Comparison of ENCODE assay signal across 8 cellular contexts in genomic region chr6:116010400-116011095, GRCh38. TPM values are rescaled to one million over a fixed set of nuclear protein-coding genes. Genes with fewer than 3 reads are reported as not detected.
DNase-seq lines count a peak whose midpoint lies in the region; ATAC-seq and TF ChIP-seq lines count a peak whose summit lies in the region.

No MANE protein-coding gene starts in this region.

- POLR2A ChIA-PET in BJ (lab: Charles Lee) = no interaction called here

- no peak overlapping the region for H3K4me2 ChIP-seq in fibroblast of lung (ENCODE audit: extremely low read depth, insufficient read depth, low read length)

- H3K27me3 Mint-ChIP-seq in nephron progenitor cell (ENCODE audit: low read depth, poor library complexity) = no peaks in the 10 kb centered on the region

- TF ChIP-seq CTCF in BJ (IDR thresholded peaks at IDR 0.05; ENCODE audit: insufficient read depth, low read depth, low read length) (peak; percentile 86), fibroblast of lung (conservative IDR thresholded peaks at IDR 0.05 in 1 of 2, IDR thresholded peaks at IDR 0.05 in 1 of 2; ENCODE audit: low read depth in 1 of 2, low read length in 2 of 2) (peak; percentile 80 to 82), nephron progenitor cell (IDR thresholded peaks at IDR 0.05) (peak; percentile 76), thyroid gland (IDR thresholded peaks at IDR 0.05) (peak; percentile 46 to 83 (median 60))

- no peak overlapping the region for H3K4me3 Mint-ChIP-seq in nephron progenitor cell

- no peaks in the 10 kb centered on the region for H3K9me3 ChIP-seq in fibroblast of lung (ENCODE audit: control insufficient read depth, insufficient read depth, low read depth, low read length)
- H3K9me3 ChIP-seq in thyroid gland = no peaks in the 10 kb centered on the region

- H2AFZ ChIP-seq in fibroblast of lung (ENCODE audit: low read length) = no peak overlapping the region

- H3K27ac ChIP-seq in fibroblast of lung (ENCODE audit: insufficient read depth, low read length) (no peak overlapping the region), thyroid gland (no peak overlapping the region)

- H3K27me3 ChIP-seq in BJ (ENCODE audit: control insufficient read depth, insufficient read depth, low read length) (no peaks in the 10 kb centered on the region), fibroblast of lung (ENCODE audit: control insufficient read depth, insufficient read depth, low read length) (no peaks in the 10 kb centered on the region), thyroid gland (no peaks in the 10 kb centered on the region)

- intact Hi-C loops in thyroid gland (cut with DNase I) = loop anchor here (5.0 kb wide), 1 partner anchor 92 kb away; the partner anchor contains the start of gene NT5DC1

- no peak for TF ChIP-seq POLR2A in thyroid gland (IDR thresholded peaks at IDR 0.05)

- no peak overlapping the region for H3K27ac Mint-ChIP-seq in nephron progenitor cell

- H3K79me2 ChIP-seq in fibroblast of lung (ENCODE audit: control insufficient read depth, insufficient read depth, low read length) = no peaks in the 10 kb centered on the region

- peaks cover 2% of the 10 kb centered on the region for H3K4me1 ChIP-seq in fibroblast of lung (ENCODE audit: control insufficient read depth, extremely low read depth, insufficient read depth, low read length)
- H3K4me1 ChIP-seq in thyroid gland = peaks cover 0 to 7% of the 10 kb centered on the region in 2 donors

- WGBS in thyroid gland, 2 donors = 53 to 55% methylated on average over 5 of the region's 5 CpGs

- no peak for DNase-seq in BJ (ENCODE audit: low read depth)
- DNase-seq in NCI-H82 (lab: John Stamatoyannopoulos, UW) = peak; percentile 85
- peak; percentile 10 for DNase-seq in activated T-cell treated with anti-CD3 and anti-CD28 coated beads for 24 hours (ENCODE audit: low read depth)
- DNase-seq in fibroblast of lung (ENCODE audit: low read depth in 2 of 2) = peak; percentile 54 to 81
- peak; percentile 60 for DNase-seq in nephron progenitor cell
- peak; percentile 65 to 78 for DNase-seq in thyroid gland

- H3K4me3 ChIP-seq in BJ (ENCODE audit: low read depth, low read length) (no peak overlapping the region), fibroblast of lung (replicated peaks in 1 of 4; ENCODE audit: control extremely low read depth in 1 of 4, insufficient read depth in 1 of 4, low read depth in 3 of 4, low read length in 4 of 4) (no peak overlapping the region), thyroid gland (replicated peaks in 1 of 3) (no peak overlapping the region)

- no peaks in the 10 kb centered on the region for H3K36me3 Mint-ChIP-seq in nephron progenitor cell (ENCODE audit: low read depth)

- peaks cover 9% of the 10 kb centered on the region for H3K4me1 Mint-ChIP-seq in nephron progenitor cell

- no peaks in the 10 kb centered on the region for H4K20me1 ChIP-seq in fibroblast of lung (ENCODE audit: control insufficient read depth, extremely low read depth, insufficient read depth, low read length)

- no peak overlapping the region for H3K9ac ChIP-seq in fibroblast of lung (ENCODE audit: insufficient read depth, low read length)

- ATAC-seq in GM18868 (IDR thresholded peaks at IDR 0.05; ENCODE audit: unreplicated experiment) (peak; percentile 27), HG03442 (IDR thresholded peaks at IDR 0.05; ENCODE audit: unreplicated experiment) (peak; percentile 32)

- no peaks in the 10 kb centered on the region for H3K9me3 Mint-ChIP-seq in nephron progenitor cell

- CTCF ChIA-PET in BJ (lab: Yijun Ruan, JAX) = interaction anchor here (0.5 to 4.9 kb wide), 12 partner anchors 8 to 837 kb away, joined by 3 to 74 read pairs (median 4); partner anchors contain the start of gene NT5DC1

- H3K36me3 ChIP-seq in BJ (ENCODE audit: control insufficient read depth, insufficient read depth, low read length) (no peaks in the 10 kb centered on the region), fibroblast of lung (ENCODE audit: control insufficient read depth, insufficient read depth, low read length) (no peaks in the 10 kb centered on the region), thyroid gland (no peaks in the 10 kb centered on the region)

RNA-seq across cellular contexts. Expression of gene FRK, which starts 50.1 kb away (rescaled TPM):
- polyA plus RNA-seq in BJ (2011; rRNA removed) (0.02 and 0.04 TPM in 2 replicates), fibroblast of lung (0.18 and 0.21 TPM in 2 replicates)
- 0.05 TPM in 2 replicates for polyA minus RNA-seq in BJ (2011; rRNA and poly(A)+ RNA removed)
- total RNA-seq in fibroblast of lung (0.33 and 0.77 TPM in 2 replicates), thyroid gland (1 to 10 TPM; 1.2 to 3.5 (median 2.4) TPM)
- polyA plus RNA-seq in fibroblast of lung (2012) = 0.08 and 0.09 TPM in 2 replicates
- 0.04 and 0.16 TPM in 2 replicates for polyA minus RNA-seq in fibroblast of lung (ENCODE audit: low replicate concordance)
